8 cellular contexts compared by ENCODE assay signal in genomic region chr19:16143399-16144215, GRCh38. TPM values are rescaled to one million over a fixed set of nuclear protein-coding genes. Genes with fewer than 3 reads are reported as not detected.
A peak's percentile ranks its signal among the peaks of the same experiment; 100 is the strongest.
DNase-seq lines count a peak whose midpoint lies in the region; ATAC-seq and TF ChIP-seq lines count a peak whose summit lies in the region.

A gene with protein sequence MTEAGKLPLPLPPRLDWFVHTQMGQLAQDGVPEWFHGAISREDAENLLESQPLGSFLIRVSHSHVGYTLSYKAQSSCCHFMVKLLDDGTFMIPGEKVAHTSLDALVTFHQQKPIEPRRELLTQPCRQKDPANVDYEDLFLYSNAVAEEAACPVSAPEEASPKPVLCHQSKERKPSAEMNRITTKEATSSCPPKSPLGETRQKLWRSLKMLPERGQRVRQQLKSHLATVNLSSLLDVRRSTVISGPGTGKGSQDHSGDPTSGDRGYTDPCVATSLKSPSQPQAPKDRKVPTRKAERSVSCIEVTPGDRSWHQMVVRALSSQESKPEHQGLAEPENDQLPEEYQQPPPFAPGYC (plus strand): TSS chr19:16143685. CDS start chr19:16148751, 5,066 bp downstream.

- H3K27me3 Mint-ChIP-seq in activated T-cell treated with anti-CD3 and anti-CD28 coated beads, Interleukin-2, amount 50 U/mL, for 72 hours (ENCODE audit: low read depth), result no peaks in the 10 kb centered on the region
- H3K27me3 Mint-ChIP-seq in glutamatergic neuron (ENCODE audit: unreplicated experiment), result peaks cover 4% of the 10 kb centered on the region

- H2AFZ ChIP-seq in OCI-LY1 (ENCODE audit: low read length), result no peak within 1 kb of the TSS

- H3K79me2 ChIP-seq in OCI-LY1 (ENCODE audit: insufficient read depth, low read length), result peaks cover 24% of the 10 kb centered on the region

- no peaks in the 10 kb centered on the region for H3K9me3 Mint-ChIP-seq in activated T-cell treated with anti-CD3 and anti-CD28 coated beads, Interleukin-2, amount 50 U/mL, for 72 hours
- H3K9me3 Mint-ChIP-seq in glutamatergic neuron (ENCODE audit: unreplicated experiment), result peaks cover 8% of the 10 kb centered on the region

- H3K4me1 ChIP-seq in OCI-LY1 (ENCODE audit: insufficient read depth, low read length, severe bottlenecking), result peaks cover 79% of the 10 kb centered on the region

- peak within 1 kb of the TSS; percentile 95 to 99 for H3K4me3 Mint-ChIP-seq in activated T-cell treated with anti-CD3 and anti-CD28 coated beads, Interleukin-2, amount 50 U/mL, for 72 hours
- H3K4me3 Mint-ChIP-seq in glutamatergic neuron (ENCODE audit: unreplicated experiment), result no peak within 1 kb of the TSS

- TF ChIP-seq CTCF in OCI-LY1 (IDR thresholded peaks at IDR 0.05; ENCODE audit: low read length) (no peak), glutamatergic neuron (IDR thresholded peaks at IDR 0.05; ENCODE audit: partially characterized antibody, unreplicated experiment) (no peak)

- H3K4me2 ChIP-seq in OCI-LY1 (ENCODE audit: low read length), result peak within 1 kb of the TSS; percentile 86

- H4K20me1 ChIP-seq in OCI-LY1 (ENCODE audit: insufficient read depth, low read length), result no peaks in the 10 kb centered on the region

- H3K27ac Mint-ChIP-seq in activated T-cell treated with anti-CD3 and anti-CD28 coated beads, Interleukin-2, amount 50 U/mL, for 72 hours, result peak within 1 kb of the TSS; percentile 91
- H3K27ac Mint-ChIP-seq in glutamatergic neuron (ENCODE audit: unreplicated experiment), result no peak within 1 kb of the TSS

- peak within 1 kb of the TSS; percentile 92 for H3K27ac ChIP-seq in OCI-LY1 (ENCODE audit: low read depth, low read length, poor library complexity, severe bottlenecking)

- no peaks in the 10 kb centered on the region; the same call in 1 of the 2 replicates for H3F3A ChIP-seq in OCI-LY1 (ENCODE audit: insufficient read depth, low read length)

- ATAC-seq in GM18508 (IDR thresholded peaks at IDR 0.05; ENCODE audit: insufficient read depth, unreplicated experiment) (peak; percentile 43), HG02938 (IDR thresholded peaks at IDR 0.05; ENCODE audit: unreplicated experiment) (peak; percentile 50)
- ATAC-seq in activated T-cell treated with anti-CD3 and anti-CD28 coated beads, Interleukin-2, amount 50 U/mL, for 72 hours (replicated peaks in 1 of 2), result peak; percentile 96 to 99

- DNase-seq in activated T-cell treated with anti-CD3 and anti-CD28 coated beads, Interleukin-2, amount 50 U/mL, for 72 hours, result peak; percentile 84 to 86
- peak; percentile 80 for DNase-seq in kidney tubule cell (ENCODE audit: low spot score)
- DNase-seq in stimulated activated CD8-positive, alpha-beta memory T cell treated with anti-CD3 and anti-CD28 coated beads, Interleukin-7, amount 100 ng/mL, for 24 hours (ENCODE audit: low read depth), result peak; percentile 47
- no peak for DNase-seq in cortex of kidney (lab: John Stamatoyannopoulos, UW)
- no peak for DNase-seq in glutamatergic neuron

- H3K9me2 ChIP-seq in OCI-LY1 (ENCODE audit: low read depth, low read length), result no peaks in the 10 kb centered on the region

- H3K27me3 ChIP-seq in OCI-LY1 (ENCODE audit: insufficient read depth, low read length), result no peaks in the 10 kb centered on the region

- peaks cover 39% of the 10 kb centered on the region for H3K4me1 Mint-ChIP-seq in activated T-cell treated with anti-CD3 and anti-CD28 coated beads, Interleukin-2, amount 50 U/mL, for 72 hours (ENCODE audit: low read depth)
- no peaks in the 10 kb centered on the region for H3K4me1 Mint-ChIP-seq in glutamatergic neuron (ENCODE audit: low read depth, unreplicated experiment)

- peaks cover 26% of the 10 kb centered on the region; the same call in 1 of the 2 replicates for H3K36me3 ChIP-seq in OCI-LY1 (ENCODE audit: insufficient read depth, low read length)

- H3K36me3 Mint-ChIP-seq in activated T-cell treated with anti-CD3 and anti-CD28 coated beads, Interleukin-2, amount 50 U/mL, for 72 hours (ENCODE audit: insufficient read depth in 2 of 2), result peaks cover 6 to 8% of the 10 kb centered on the region in 2 donors
- H3K36me3 Mint-ChIP-seq in glutamatergic neuron (ENCODE audit: unreplicated experiment), result no peaks in the 10 kb centered on the region

- H3K9ac ChIP-seq in OCI-LY1 (ENCODE audit: low read length), result peak within 1 kb of the TSS; percentile 93

- H3K9me3 ChIP-seq in OCI-LY1 (ENCODE audit: low read length), result no peaks in the 10 kb centered on the region

- H3K4me3 ChIP-seq in OCI-LY1 (ENCODE audit: low read depth, low read length, poor library complexity, severe bottlenecking), result peak within 1 kb of the TSS; percentile 89

RNA-seq across cellular contexts. Expression of the gene that starts here (rescaled TPM):
- 10 to 100 TPM; 29.9 to 37.2 TPM for total RNA-seq in activated T-cell treated with anti-CD3 and anti-CD28 coated beads, Interleukin-2, amount 50 U/mL, for 72 hours
- total RNA-seq in glutamatergic neuron (ENCODE audit: unreplicated experiment), result not detected

Comparison
In these comparisons a context has a peak if more than half of its experiments do, and no peak if none do; other contexts are left out.
1. RNA of the gene that starts here (total RNA-seq): 29.9 to 37.2 TPM in activated T-cell treated with anti-CD3 and anti-CD28 coated beads, Interleukin-2, amount 50 U/mL, for 72 hours; not detected in glutamatergic neuron (single experiment); every median in the first group is over 10 times any median in the second.
2. ATAC-seq: peak in every context shown above with its lines; median percentile 98 in activated T-cell treated with anti-CD3 and anti-CD28 coated beads, Interleukin-2, amount 50 U/mL, for 72 hours; 50 in HG02938; 43 in GM18508.
3. DNase-seq: peak in activated T-cell treated with anti-CD3 and anti-CD28 coated beads, Interleukin-2, amount 50 U/mL, for 72 hours (2 of 2), kidney tubule cell (single experiment) and stimulated activated CD8-positive, alpha-beta memory T cell treated with anti-CD3 and anti-CD28 coated beads, Interleukin-7, amount 100 ng/mL, for 24 hours (single experiment); none in cortex of kidney (single experiment) and glutamatergic neuron (single experiment).